ENCODE assay signal across 1 cellular context in the genomic region with DNA sequence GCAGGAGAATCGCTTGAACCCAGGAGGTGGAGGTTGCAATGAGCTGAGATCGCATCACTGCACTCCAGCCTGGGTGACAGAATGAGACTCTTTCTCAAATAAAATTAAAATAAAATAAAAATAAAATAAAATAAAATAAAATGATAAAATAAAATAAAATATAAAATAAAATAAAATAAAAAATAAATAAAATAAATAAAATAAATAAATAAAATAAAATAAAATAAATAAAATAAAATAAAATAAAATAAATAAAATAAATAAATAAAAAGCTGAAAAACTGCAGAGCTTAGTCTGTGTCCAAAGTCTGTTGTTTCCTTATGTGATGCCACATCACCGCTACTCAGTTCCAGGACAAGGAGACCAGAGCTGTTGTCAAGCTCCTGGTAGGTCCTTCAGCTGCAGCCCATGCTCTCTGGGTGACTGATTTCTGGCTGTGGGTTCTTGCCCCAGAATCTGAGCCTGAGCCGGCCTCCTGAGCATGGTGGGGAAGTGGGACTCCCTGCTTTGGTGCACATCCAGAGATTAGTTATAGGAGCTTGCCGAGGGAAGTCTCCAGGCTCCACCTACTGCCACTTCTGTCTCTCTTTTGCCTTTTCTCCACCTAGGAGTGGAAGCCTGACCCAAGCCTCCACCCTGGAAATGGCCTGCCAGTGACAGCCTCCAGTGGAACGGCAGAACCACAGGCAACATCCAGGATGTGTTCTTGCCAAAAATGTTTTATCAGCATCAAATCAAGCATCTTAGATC.
TF ChIP-seq lines count a peak whose summit lies in the region.

No MANE protein-coding gene starts in this region.

TF ChIP-seq in SK-N-SH, 30 proteins besides CTCF, POLR2A, EP300 and RAD21:
- no peak for TF ChIP-seq RFX5 (IDR thresholded peaks at IDR 0.05; ENCODE audit: low read length)
- no peak for TF ChIP-seq TAF1 (IDR thresholded peaks at IDR 0.05; ENCODE audit: borderline replicate concordance, low read depth, low read length)
- TF ChIP-seq YY1 (IDR thresholded peaks at IDR 0.05; ENCODE audit: low read depth): no peak
- TF ChIP-seq ELF1 (IDR thresholded peaks at IDR 0.05): no peak
- TF ChIP-seq TCF12 (IDR thresholded peaks at IDR 0.05): no peak
- TF ChIP-seq FOXJ3 (CRISPR knock-in tag; IDR thresholded peaks at IDR 0.05): no peak
- TF ChIP-seq, protein P1, sequence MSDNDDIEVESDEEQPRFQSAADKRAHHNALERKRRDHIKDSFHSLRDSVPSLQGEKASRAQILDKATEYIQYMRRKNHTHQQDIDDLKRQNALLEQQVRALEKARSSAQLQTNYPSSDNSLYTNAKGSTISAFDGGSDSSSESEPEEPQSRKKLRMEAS (IDR thresholded peaks at IDR 0.05; ENCODE audit: low read depth): no peak
- TF ChIP-seq, protein P2, sequence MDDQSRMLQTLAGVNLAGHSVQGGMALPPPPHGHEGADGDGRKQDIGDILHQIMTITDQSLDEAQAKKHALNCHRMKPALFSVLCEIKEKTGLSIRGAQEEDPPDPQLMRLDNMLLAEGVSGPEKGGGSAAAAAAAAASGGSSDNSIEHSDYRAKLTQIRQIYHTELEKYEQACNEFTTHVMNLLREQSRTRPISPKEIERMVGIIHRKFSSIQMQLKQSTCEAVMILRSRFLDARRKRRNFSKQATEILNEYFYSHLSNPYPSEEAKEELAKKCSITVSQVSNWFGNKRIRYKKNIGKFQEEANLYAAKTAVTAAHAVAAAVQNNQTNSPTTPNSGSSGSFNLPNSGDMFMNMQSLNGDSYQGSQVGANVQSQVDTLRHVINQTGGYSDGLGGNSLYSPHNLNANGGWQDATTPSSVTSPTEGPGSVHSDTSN (IDR thresholded peaks at IDR 0.05): no peak
- no peak for TF ChIP-seq NRF1 (IDR thresholded peaks at IDR 0.05; ENCODE audit: low read depth, low read length)
- TF ChIP-seq, protein P3, sequence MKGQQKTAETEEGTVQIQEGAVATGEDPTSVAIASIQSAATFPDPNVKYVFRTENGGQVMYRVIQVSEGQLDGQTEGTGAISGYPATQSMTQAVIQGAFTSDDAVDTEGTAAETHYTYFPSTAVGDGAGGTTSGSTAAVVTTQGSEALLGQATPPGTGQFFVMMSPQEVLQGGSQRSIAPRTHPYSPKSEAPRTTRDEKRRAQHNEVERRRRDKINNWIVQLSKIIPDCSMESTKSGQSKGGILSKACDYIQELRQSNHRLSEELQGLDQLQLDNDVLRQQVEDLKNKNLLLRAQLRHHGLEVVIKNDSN (IDR thresholded peaks at IDR 0.05; ENCODE audit: borderline replicate concordance, low read depth): no peak
TF ChIP-seq in SK-N-SH: peak in this region for 0.
